ENCODE assay signal across 15 cellular contexts in the genomic region with DNA sequence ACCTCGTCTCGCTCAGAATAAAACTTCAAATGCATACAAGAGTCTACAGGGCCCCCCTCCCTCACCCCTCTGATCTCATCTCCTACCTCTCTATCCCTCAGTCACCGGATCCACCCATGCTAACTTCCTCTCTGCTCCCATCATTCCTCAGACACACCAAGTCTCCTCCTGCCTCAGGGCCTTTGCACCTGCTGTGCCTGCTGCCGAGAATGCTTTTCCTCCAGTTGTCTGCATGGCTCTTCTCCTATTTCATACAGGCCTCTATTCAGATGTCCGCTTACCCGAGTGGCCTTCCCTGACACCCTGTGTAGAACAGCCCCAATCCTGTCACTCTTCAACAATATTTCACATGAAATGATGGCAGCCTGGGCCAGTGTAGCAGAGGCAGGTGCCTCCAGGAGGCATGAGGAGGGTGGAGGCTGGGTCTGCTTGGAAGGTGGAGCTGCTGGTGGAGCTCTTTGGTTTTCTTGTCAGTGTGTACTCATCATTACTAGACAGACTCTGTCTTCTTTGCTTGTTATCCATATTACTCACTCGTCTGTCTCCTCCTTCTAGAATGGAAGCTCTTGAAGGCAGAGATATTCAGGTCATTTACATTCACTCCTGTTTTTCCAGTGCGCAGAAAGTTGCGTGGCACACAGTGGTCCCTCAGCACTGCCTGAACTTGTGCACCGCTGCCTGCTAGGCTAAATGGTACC. TPM values are rescaled to one million over a fixed set of nuclear protein-coding genes. Genes with fewer than 3 reads are reported as not detected.
A peak's percentile ranks its signal among the peaks of the same experiment; 100 is the strongest.
DNase-seq lines count a peak whose midpoint lies in the region; ATAC-seq, FAIRE-seq and TF ChIP-seq lines count a peak whose summit lies in the region.
"Had no signal": no experiment of that assay in that cellular context is flagged by ENCODE, and none has a peak within 500 bp of the region (broad histone marks: within the 10 kb centered on the region; RNA-seq: fewer than 3 reads in every experiment).

No MANE protein-coding gene starts in this region.

- H3K9me3 Mint-ChIP-seq in CD8-positive, alpha-beta T cell, result no peaks in the 10 kb centered on the region
- H3K9me3 Mint-ChIP-seq in activated CD4-positive, alpha-beta memory T cell treated with anti-CD3 and anti-CD28 coated beads for 36 hours, result no peaks in the 10 kb centered on the region
- no peaks in the 10 kb centered on the region for H3K9me3 Mint-ChIP-seq in stimulated activated memory B cell treated with anti-CD40 and anti-IgM and Interleukin-4, amounts not matched to agents 10 μg/mL and 1 μg/mL and 100 μg/mL, for 72 hours

- no peak for DNase-seq in CD8-positive, alpha-beta T cell
- no peak for DNase-seq in activated CD4-positive, alpha-beta memory T cell treated with anti-CD3 and anti-CD28 coated beads for 36 hours
- DNase-seq in keratinocyte (ENCODE audit: low read depth, low spot score), result no peak
- DNase-seq in SK-N-DZ (ENCODE audit: low spot score), result no peak
- no peak for DNase-seq in NCI-H2029 treated with DMSO at 0.1 percent for 48 hours (lab: John Stamatoyannopoulos, UW)
- DNase-seq: KBM-7, left lung, NCI-H1105, SJCRH30 had no signal

- H3K79me2 ChIP-seq in keratinocyte (ENCODE audit: control insufficient read depth, insufficient read depth, low read length), result no peaks in the 10 kb centered on the region

- peak; percentile 41 for FAIRE-seq in keratinocyte (lab: Jason Lieb, UNC)

- peaks cover 0 to 21% (median 0%) of the 10 kb centered on the region in 11 experiments; a peak in 5 of 22 replicates for H3K36me3 ChIP-seq in BLaER1 treated with 17β-estradiol and CSF1 and Interleukin-3, amounts not matched to agents 10 nM and 100 nM
- H3K36me3 ChIP-seq in CD8-positive, alpha-beta T cell (ENCODE audit: insufficient read depth, low read length), result peaks cover 18% of the 10 kb centered on the region
- H3K36me3 ChIP-seq in keratinocyte (ENCODE audit: control insufficient read depth in 2 of 2, extremely low read depth in 1 of 2, insufficient read depth in 2 of 2, low read length in 2 of 2), result no peaks in the 10 kb centered on the region
- H3K36me3 ChIP-seq: left lung, SJCRH30, suprapubic skin had no signal

- dilution Hi-C loops in keratinocyte (cut with MboI; ENCODE audit: extremely low pct_ligation_motif_present, low sequenced_read_pairs), result no loop called here

- peak overlapping the region in 4 of 11 experiments; percentile 77 to 81 (median 80); a peak in 4 of 22 replicates for H3K9ac ChIP-seq in BLaER1 treated with 17β-estradiol and CSF1 and Interleukin-3, amounts not matched to agents 10 nM and 100 nM
- no peak overlapping the region for H3K9ac ChIP-seq in keratinocyte (ENCODE audit: control insufficient read depth, extremely low read depth, insufficient read depth, low read length)

- peak overlapping the region; percentile 84 for H3K4me3 Mint-ChIP-seq in CD8-positive, alpha-beta T cell
- H3K4me3 Mint-ChIP-seq in activated CD4-positive, alpha-beta memory T cell treated with anti-CD3 and anti-CD28 coated beads for 36 hours, result peak overlapping the region; percentile 96
- no peak overlapping the region for H3K4me3 Mint-ChIP-seq in stimulated activated memory B cell treated with anti-CD40 and anti-IgM and Interleukin-4, amounts not matched to agents 10 μg/mL and 1 μg/mL and 100 μg/mL, for 72 hours

- CTCF ChIA-PET in CD8-positive, alpha-beta T cell (lab: Charles Lee), result interaction anchor here (0.6 to 8.0 kb wide), 5 partner anchors 14 to 451 kb away, joined by 3 to 54 read pairs (median 6); a partner anchor contains a TSS
- CTCF ChIA-PET in activated CD4-positive, alpha-beta memory T cell treated with anti-CD3 and anti-CD28 coated beads for 36 hours (lab: Charles Lee), result interaction anchor here (0.6 to 8.6 kb wide), 8 partner anchors 11 to 123 kb away, joined by 3 to 80 read pairs (median 5); a partner anchor contains a TSS

- H3K36me3 Mint-ChIP-seq in CD8-positive, alpha-beta T cell, result peaks cover 55% of the 10 kb centered on the region
- peaks cover 89% of the 10 kb centered on the region for H3K36me3 Mint-ChIP-seq in activated CD4-positive, alpha-beta memory T cell treated with anti-CD3 and anti-CD28 coated beads for 36 hours
- H3K36me3 Mint-ChIP-seq in stimulated activated memory B cell treated with anti-CD40 and anti-IgM and Interleukin-4, amounts not matched to agents 10 μg/mL and 1 μg/mL and 100 μg/mL, for 72 hours, result peaks cover 27% of the 10 kb centered on the region

- POLR2A ChIA-PET in CD8-positive, alpha-beta T cell (lab: Charles Lee), result interaction anchor here (0.7 to 1.2 kb wide), 2 partner anchors 12 to 27 kb away, joined by 3 read pairs; no protein-coding TSS in a partner anchor
- POLR2A ChIA-PET in activated CD4-positive, alpha-beta memory T cell treated with anti-CD3 and anti-CD28 coated beads for 36 hours (lab: Charles Lee), result interaction anchor here (1.8 to 3.7 kb wide), 2 partner anchors 10 to 48 kb away, joined by 6 to 14 read pairs; a partner anchor contains a TSS

- H2AFZ ChIP-seq in keratinocyte (ENCODE audit: control insufficient read depth, low read length), result no peak overlapping the region

- intact Hi-C loops in CD8-positive, alpha-beta T cell (cut with DNase I, micrococcal nuclease), result loop anchor here in 1 of 2 experiments (2.0 kb wide), 1 partner anchor 14 kb away; no protein-coding TSS in a partner anchor
- intact Hi-C loops in activated CD4-positive, alpha-beta memory T cell treated with anti-CD3 and anti-CD28 coated beads for 36 hours (cut with micrococcal nuclease), result no loop called here

- H3K4me2 ChIP-seq in BLaER1 treated with 17β-estradiol and CSF1 and Interleukin-3, amounts not matched to agents 10 nM and 100 nM, result peak overlapping the region; percentile 84 to 100 (median 92); a peak in 21 of 22 replicates
- H3K4me2 ChIP-seq in keratinocyte (ENCODE audit: control insufficient read depth, extremely low read depth, insufficient read depth, low read depth, low read length), result peak overlapping the region; percentile 69

- H3K4me1 ChIP-seq in BLaER1 treated with 17β-estradiol and CSF1 and Interleukin-3, amounts not matched to agents 10 nM and 100 nM, result peaks cover 64 to 91% (median 83%) of the 10 kb centered on the region in 10 experiments
- H3K4me1 ChIP-seq in CD8-positive, alpha-beta T cell (ENCODE audit: insufficient read depth, low read length), result peaks cover 54% of the 10 kb centered on the region
- peaks cover 48% of the 10 kb centered on the region for H3K4me1 ChIP-seq in keratinocyte (ENCODE audit: control insufficient read depth, extremely low read depth, insufficient read depth, low read length)
- H3K4me1 ChIP-seq: SJCRH30 had no signal

- ATAC-seq in CD8-positive, alpha-beta T cell, result no peak
- ATAC-seq in HG03469 (IDR thresholded peaks at IDR 0.05; ENCODE audit: unreplicated experiment), result no peak
- ATAC-seq in stimulated activated memory B cell treated with anti-CD40 and anti-IgM and Interleukin-4, amounts not matched to agents 10 μg/mL and 1 μg/mL and 100 μg/mL, for 72 hours, result no peak

- no peak overlapping the region for H3K27ac ChIP-seq in BLaER1 treated with 17β-estradiol and CSF1 and Interleukin-3, amounts not matched to agents 10 nM and 100 nM
- H3K27ac ChIP-seq in CD8-positive, alpha-beta T cell (ENCODE audit: low read depth, low read length), result no peak overlapping the region
- no peak overlapping the region for H3K27ac ChIP-seq in keratinocyte (ENCODE audit: control insufficient read depth, insufficient read depth, low read length)
- H3K27ac ChIP-seq: dorsolateral prefrontal cortex, left lung, SJCRH30, suprapubic skin had no signal

- H3K9me3 ChIP-seq in BLaER1 treated with 17β-estradiol and CSF1 and Interleukin-3, amounts not matched to agents 10 nM and 100 nM (replicated peaks in 1 of 11), result no peaks in the 10 kb centered on the region
- H3K9me3 ChIP-seq in CD8-positive, alpha-beta T cell (ENCODE audit: low read length), result no peaks in the 10 kb centered on the region
- H3K9me3 ChIP-seq in keratinocyte (ENCODE audit: control insufficient read depth, low read depth, low read length), result no peaks in the 10 kb centered on the region
- H3K9me3 ChIP-seq: left lung, SJCRH30, suprapubic skin had no signal

- no peak overlapping the region for H3K4me3 ChIP-seq in BLaER1 treated with 17β-estradiol and CSF1 and Interleukin-3, amounts not matched to agents 10 nM and 100 nM
- H3K4me3 ChIP-seq in CD8-positive, alpha-beta T cell (ENCODE audit: low read depth, low read length), result no peak overlapping the region
- no peak overlapping the region for H3K4me3 ChIP-seq in keratinocyte (ENCODE audit: control insufficient read depth in 2 of 3, extremely low read depth in 1 of 3, insufficient read depth in 2 of 3, low read depth in 1 of 3, low read length in 3 of 3)
- H3K4me3 ChIP-seq: left lung, SJCRH30, suprapubic skin had no signal

- peak overlapping the region; percentile 85 for H3K27ac Mint-ChIP-seq in CD8-positive, alpha-beta T cell
- H3K27ac Mint-ChIP-seq in activated CD4-positive, alpha-beta memory T cell treated with anti-CD3 and anti-CD28 coated beads for 36 hours, result peak overlapping the region; percentile 99
- no peak overlapping the region for H3K27ac Mint-ChIP-seq in stimulated activated memory B cell treated with anti-CD40 and anti-IgM and Interleukin-4, amounts not matched to agents 10 μg/mL and 1 μg/mL and 100 μg/mL, for 72 hours

- peaks cover 77% of the 10 kb centered on the region for H3K4me1 Mint-ChIP-seq in CD8-positive, alpha-beta T cell (ENCODE audit: low read depth)
- H3K4me1 Mint-ChIP-seq in activated CD4-positive, alpha-beta memory T cell treated with anti-CD3 and anti-CD28 coated beads for 36 hours (ENCODE audit: low read depth), result peaks cover 67% of the 10 kb centered on the region
- peaks cover 48% of the 10 kb centered on the region for H3K4me1 Mint-ChIP-seq in stimulated activated memory B cell treated with anti-CD40 and anti-IgM and Interleukin-4, amounts not matched to agents 10 μg/mL and 1 μg/mL and 100 μg/mL, for 72 hours

- no peaks in the 10 kb centered on the region for H3K27me3 ChIP-seq in BLaER1 treated with 17β-estradiol and CSF1 and Interleukin-3, amounts not matched to agents 10 nM and 100 nM
- no peaks in the 10 kb centered on the region for H3K27me3 ChIP-seq in CD8-positive, alpha-beta T cell (ENCODE audit: insufficient read depth, low read length)
- no peaks in the 10 kb centered on the region for H3K27me3 ChIP-seq in keratinocyte (ENCODE audit: control insufficient read depth, extremely low read depth, insufficient read depth, low read length)
- H3K27me3 ChIP-seq: dorsolateral prefrontal cortex, suprapubic skin had no signal

- no peaks in the 10 kb centered on the region for H3K9me1 ChIP-seq in keratinocyte (ENCODE audit: control insufficient read depth, extremely low read depth, insufficient read depth, low read length)

- TF ChIP-seq CTCF in CD8-positive, alpha-beta T cell (IDR thresholded peaks at IDR 0.05), result no peak
- no peak for TF ChIP-seq CTCF in keratinocyte (optimal IDR thresholded peaks at IDR 0.05 in 1 of 3, IDR thresholded peaks at IDR 0.05 in 1 of 3, conservative IDR thresholded peaks at IDR 0.05 in 1 of 3; ENCODE audit: extremely low read depth in 1 of 3, insufficient read depth in 2 of 3, low read length in 3 of 3)

- no peaks in the 10 kb centered on the region for H3K27me3 Mint-ChIP-seq in CD8-positive, alpha-beta T cell (ENCODE audit: low read depth)
- no peaks in the 10 kb centered on the region for H3K27me3 Mint-ChIP-seq in activated CD4-positive, alpha-beta memory T cell treated with anti-CD3 and anti-CD28 coated beads for 36 hours
- H3K27me3 Mint-ChIP-seq in stimulated activated memory B cell treated with anti-CD40 and anti-IgM and Interleukin-4, amounts not matched to agents 10 μg/mL and 1 μg/mL and 100 μg/mL, for 72 hours, result no peaks in the 10 kb centered on the region

- peaks cover 0 to 7% (median 0%) of the 10 kb centered on the region in 11 experiments; a peak in 2 of 22 replicates for H4K20me1 ChIP-seq in BLaER1 treated with 17β-estradiol and CSF1 and Interleukin-3, amounts not matched to agents 10 nM and 100 nM
- no peaks in the 10 kb centered on the region for H4K20me1 ChIP-seq in keratinocyte (ENCODE audit: control insufficient read depth, extremely low read depth, insufficient read depth, low read length)

RNA-seq across cellular contexts. Expression of a gene that starts 4.2 kb away (rescaled TPM):
- total RNA-seq in CD8-positive, alpha-beta T cell, result 10 to 100 TPM; 85.6 to 86.3 TPM
- 100 to 1,000 TPM; 280 to 294 TPM for total RNA-seq in activated CD4-positive, alpha-beta memory T cell treated with anti-CD3 and anti-CD28 coated beads for 36 hours
- polyA plus RNA-seq in keratinocyte, result 1.9 to 4.5 TPM (median 2.5 TPM) in 3 replicates
- polyA plus RNA-seq in keratinocyte (2011; ENCODE audit: low read depth), result 0.25 TPM
- polyA plus RNA-seq in keratinocyte (2011; cell fraction: cytosol; rRNA removed), result 1.8 and 4.2 TPM in 2 replicates
- polyA plus RNA-seq in keratinocyte (2011; cell fraction: nucleus; rRNA removed), result 2.9 and 4.9 TPM in 2 replicates
- polyA plus RNA-seq in keratinocyte (2012; ENCODE audit: low replicate concordance), result 2.1 and 6.8 TPM in 2 replicates
- polyA minus RNA-seq in keratinocyte, result 0.83 to 4.2 TPM (median 0.89 TPM) in 3 replicates
- polyA minus RNA-seq in keratinocyte (2011; cell fraction: cytosol; rRNA and poly(A)+ RNA removed), result 5.2 TPM
- 4.2 and 4.4 TPM in 2 replicates for polyA minus RNA-seq in keratinocyte (2011; cell fraction: nucleus; rRNA and poly(A)+ RNA removed)
- polyA plus RNA-seq in SK-N-DZ (2014; cell fraction: cytosol; rRNA removed), result 0.61 and 3.2 TPM in 2 replicates
- 1.4 and 3.3 TPM in 2 replicates for polyA plus RNA-seq in SK-N-DZ (2014; cell fraction: nucleus; rRNA removed)
- total RNA-seq: SJCRH30 had no signal

RNA-seq across cellular contexts. Expression of a gene that starts 45.1 kb away (rescaled TPM):
- 10 to 100 TPM; 55.6 to 58.4 TPM for total RNA-seq in CD8-positive, alpha-beta T cell
- total RNA-seq in activated CD4-positive, alpha-beta memory T cell treated with anti-CD3 and anti-CD28 coated beads for 36 hours, result 10 to 100 TPM; 58.6 to 67.2 TPM
- polyA plus RNA-seq in keratinocyte, result 29.9 to 70.7 TPM (median 40.4 TPM) in 3 replicates
- 21.7 TPM for polyA plus RNA-seq in keratinocyte (2011; ENCODE audit: low read depth)
- polyA plus RNA-seq in keratinocyte (2011; cell fraction: cytosol; rRNA removed), result 41.7 and 46.6 TPM in 2 replicates
- 54.2 and 58.5 TPM in 2 replicates for polyA plus RNA-seq in keratinocyte (2011; cell fraction: nucleus; rRNA removed)
- polyA plus RNA-seq in keratinocyte (2012; ENCODE audit: low replicate concordance), result 42.9 and 47.9 TPM in 2 replicates
- 60.5 to 95.5 TPM (median 69.6 TPM) in 3 replicates for polyA minus RNA-seq in keratinocyte
- polyA minus RNA-seq in keratinocyte (2011; cell fraction: cytosol; rRNA and poly(A)+ RNA removed), result 48.7 TPM
- polyA minus RNA-seq in keratinocyte (2011; cell fraction: nucleus; rRNA and poly(A)+ RNA removed), result 32.6 and 42.6 TPM in 2 replicates
- polyA plus RNA-seq in SK-N-DZ (2014; cell fraction: cytosol; rRNA removed), result 50.6 and 54.6 TPM in 2 replicates
- polyA plus RNA-seq in SK-N-DZ (2014; cell fraction: nucleus; rRNA removed), result 27.8 and 36.4 TPM in 2 replicates

RNA-seq across cellular contexts. Expression of a gene that starts 46.5 kb away (rescaled TPM):
- total RNA-seq in CD8-positive, alpha-beta T cell, result under 1 TPM; 0.05 to 0.08 TPM
- total RNA-seq in activated CD4-positive, alpha-beta memory T cell treated with anti-CD3 and anti-CD28 coated beads for 36 hours, result under 1 TPM; 0.05 to 0.14 TPM
- not detected in 3 replicates for polyA plus RNA-seq in keratinocyte
- polyA plus RNA-seq in keratinocyte (2011; ENCODE audit: low read depth), result not detected
- not detected in 2 replicates for polyA plus RNA-seq in keratinocyte (2011; cell fraction: cytosol; rRNA removed)
- polyA plus RNA-seq in keratinocyte (2011; cell fraction: nucleus; rRNA removed), result not detected in 2 replicates
- polyA plus RNA-seq in keratinocyte (2012; ENCODE audit: low replicate concordance), result not detected in 2 replicates
- polyA minus RNA-seq in keratinocyte, result not detected in 3 replicates
- not detected for polyA minus RNA-seq in keratinocyte (2011; cell fraction: cytosol; rRNA and poly(A)+ RNA removed)
- polyA minus RNA-seq in keratinocyte (2011; cell fraction: nucleus; rRNA and poly(A)+ RNA removed), result not detected in 2 replicates
- polyA plus RNA-seq in SK-N-DZ (2014; cell fraction: cytosol; rRNA removed), result 0.45 and 1.3 TPM in 2 replicates
- 9.1 and 10.2 TPM in 2 replicates for polyA plus RNA-seq in SK-N-DZ (2014; cell fraction: nucleus; rRNA removed)
- total RNA-seq: left lung, pulmonary artery endothelial cell, SJCRH30, suprapubic skin had no signal

RNA-seq across cellular contexts. Expression of a gene that starts 48.2 kb away (rescaled TPM):
- 1 to 10 TPM; 1.5 to 1.7 TPM for total RNA-seq in CD8-positive, alpha-beta T cell
- 1 to 10 TPM; 6.4 to 6.7 TPM for total RNA-seq in activated CD4-positive, alpha-beta memory T cell treated with anti-CD3 and anti-CD28 coated beads for 36 hours
- polyA plus RNA-seq in keratinocyte, result 0.03 to 0.06 TPM (median 0.05 TPM) in 3 replicates
- polyA plus RNA-seq in keratinocyte (2011; ENCODE audit: low read depth), result not detected
- polyA plus RNA-seq in keratinocyte (2011; cell fraction: cytosol; rRNA removed), result not detected in 2 replicates
- 0.07 TPM in 1 of 2 replicates, not detected in the other for polyA plus RNA-seq in keratinocyte (2011; cell fraction: nucleus; rRNA removed)
- polyA plus RNA-seq in keratinocyte (2012; ENCODE audit: low replicate concordance), result not detected in 2 replicates
- not detected in 3 replicates for polyA minus RNA-seq in keratinocyte
- not detected for polyA minus RNA-seq in keratinocyte (2011; cell fraction: cytosol; rRNA and poly(A)+ RNA removed)
- polyA minus RNA-seq in keratinocyte (2011; cell fraction: nucleus; rRNA and poly(A)+ RNA removed), result not detected in 2 replicates
- 11.7 and 16.8 TPM in 2 replicates for polyA plus RNA-seq in SK-N-DZ (2014; cell fraction: cytosol; rRNA removed)
- 42.6 and 46.0 TPM in 2 replicates for polyA plus RNA-seq in SK-N-DZ (2014; cell fraction: nucleus; rRNA removed)
- total RNA-seq: SJCRH30 had no signal
